In the genomic region with DNA sequence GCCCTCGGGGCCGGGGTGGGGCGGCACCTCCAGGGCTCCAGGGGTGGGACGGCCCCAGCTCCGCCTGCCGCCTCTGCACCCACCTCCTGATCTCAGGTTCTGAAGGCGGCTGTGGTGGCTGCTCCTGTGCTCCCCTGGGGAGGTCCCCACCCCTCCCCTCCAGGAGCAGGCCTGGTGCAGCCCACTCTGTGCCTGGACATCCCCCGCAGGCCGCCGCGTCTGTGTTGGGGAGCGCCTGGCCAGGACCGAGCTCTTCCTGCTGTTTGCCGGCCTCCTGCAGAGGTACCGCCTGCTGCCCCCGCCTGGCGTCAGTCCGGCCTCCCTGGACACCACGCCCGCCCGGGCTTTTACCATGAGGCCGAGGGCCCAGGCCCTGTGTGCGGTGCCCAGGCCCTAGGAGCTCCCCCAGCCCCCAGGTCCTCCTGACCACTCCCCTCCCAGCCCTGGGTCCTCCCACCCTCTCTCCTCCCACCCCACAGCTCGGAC, we compare ENCODE assay signal across 12 cellular contexts.
DNase-seq lines count a peak whose midpoint lies in the region; ATAC-seq, FAIRE-seq and TF ChIP-seq lines count a peak whose summit lies in the region.
"Had no signal": no experiment of that assay in that cellular context is flagged by ENCODE, and none has a peak within 500 bp of the region (broad histone marks: within the 10 kb centered on the region; RNA-seq: fewer than 3 reads in every experiment).

No MANE protein-coding gene starts in this region.

- H3K4me1 ChIP-seq in adipocyte (ENCODE audit: control insufficient read depth, insufficient read depth, low read length) (no peaks in the 10 kb centered on the region), HAP-1 (peaks cover 2% of the 10 kb centered on the region; the same call in 1 of the 2 replicates)

- H3K9me3 ChIP-seq in adipocyte (ENCODE audit: control insufficient read depth, low read length) = no peaks in the 10 kb centered on the region
- H3K9me3 ChIP-seq in HAP-1 = no peaks in the 10 kb centered on the region
- H3K9me3 ChIP-seq: suprapubic skin had no signal

- H3K4me3 ChIP-seq in adipocyte (ENCODE audit: low read length) (no peak overlapping the region), HAP-1 (no peak overlapping the region)
- H3K4me3 ChIP-seq: suprapubic skin had no signal

- H3K9ac ChIP-seq in adipocyte (ENCODE audit: low read length) = no peak overlapping the region

- H3K27me3 ChIP-seq in adipocyte (replicated peaks; ENCODE audit: control insufficient read depth, insufficient read depth, low read length) (peaks cover 12% of the 10 kb centered on the region), HAP-1 (ENCODE audit: low read depth) (no peaks in the 10 kb centered on the region; the same call in 1 of the 2 replicates)

- no peak for ATAC-seq in GM18867 (IDR thresholded peaks at IDR 0.05; ENCODE audit: unreplicated experiment)
- ATAC-seq: activated CD4-positive, alpha-beta T cell treated with anti-CD3 and anti-CD28 coated beads for 36 hours had no signal

- DNase-seq in ACHN (peak; percentile 70), H54 (ENCODE audit: insufficient read length, low spot score) (peak; percentile 65), adipocyte (ENCODE audit: low read depth) (peak; percentile 21), left kidney (ENCODE audit: low read depth, low spot score) (peak; percentile 77), HAP-1 (ENCODE audit: low spot score in 2 of 2) (no peak), superior temporal gyrus (ENCODE audit: extremely low spot score) (no peak), urothelium cell line (ENCODE audit: low spot score) (no peak)
- DNase-seq: activated CD4-positive, alpha-beta T cell treated with anti-CD3 and anti-CD28 coated beads for 36 hours; amygdala; DMS153 had no signal

- FAIRE-seq in H54 (lab: Jason Lieb, UNC) (no peak), urothelium cell line (lab: Jason Lieb, UNC) (no peak)

- TF ChIP-seq POLR2A in H54 (IDR thresholded peaks at IDR 0.05; ENCODE audit: low read depth, low read length) = peak; percentile 11; the same call in 1 of the 2 replicates

- H3K36me3 ChIP-seq in adipocyte (ENCODE audit: control insufficient read depth, insufficient read depth, low read length, severe bottlenecking) = no peaks in the 10 kb centered on the region
- no peaks in the 10 kb centered on the region for H3K36me3 ChIP-seq in HAP-1 (replicated peaks)
- H3K36me3 ChIP-seq: suprapubic skin had no signal

- in situ Hi-C loops in ACHN (cut with HindIII; ENCODE audit: low pct_ligation_motif_present, low pct_unique_long_range_greater_than_20kb, low sequenced_read_pairs) (no loop called here), HAP-1 (cut with MboI; ENCODE audit: low sequenced_read_pairs) (no loop called here)

Comparison
In these comparisons a context has a peak if more than half of its experiments do, and no peak if none do; other contexts are left out.
1. DNase-seq: peak in ACHN (single experiment), H54 (single experiment), adipocyte (single experiment) and left kidney (single experiment); none in HAP-1 (0 of 2), superior temporal gyrus (single experiment) and urothelium cell line (single experiment).